8 cellular contexts compared by ENCODE assay signal in genomic region chr16:89923640-89924297, GRCh38. TPM values are rescaled to one million over a fixed set of nuclear protein-coding genes. Genes with fewer than 3 reads are reported as not detected.
A peak's percentile ranks its signal among the peaks of the same experiment; 100 is the strongest.
DNase-seq lines count a peak whose midpoint lies in the region; ATAC-seq and TF ChIP-seq lines count a peak whose summit lies in the region.

No MANE protein-coding gene starts in this region.

- 0 to 5% (median 3%) methylated on average over 6 to 41 of the region's 41 CpGs for WGBS in adrenal gland, 4 donors
- WGBS in aorta, 2 donors: 3% methylated on average over 31 to 41 of the region's 41 CpGs

- TF ChIP-seq CTCF in right atrium auricular region (IDR thresholded peaks at IDR 0.05): no peak
- TF ChIP-seq CTCF in adrenal gland (IDR thresholded peaks at IDR 0.05): no peak
- no peak for TF ChIP-seq CTCF in left lung (IDR thresholded peaks at IDR 0.05)

- no peak overlapping the region for H3K27ac ChIP-seq in right atrium auricular region
- peak overlapping the region in 2 of 5 donors; percentile 97 to 99 for H3K27ac ChIP-seq in adrenal gland
- no peak overlapping the region for H3K27ac ChIP-seq in left lung
- no peak overlapping the region for H3K27ac ChIP-seq in aorta (ENCODE audit: low read depth in 1 of 2, low read length in 2 of 2)

- H3K36me3 ChIP-seq in right atrium auricular region: no peaks in the 10 kb centered on the region
- no peaks in the 10 kb centered on the region for H3K36me3 ChIP-seq in adrenal gland (replicated peaks in 1 of 2)
- H3K36me3 ChIP-seq in left lung: no peaks in the 10 kb centered on the region
- H3K36me3 ChIP-seq in aorta (ENCODE audit: control insufficient read depth in 1 of 2, insufficient read depth in 2 of 2, low read length in 1 of 2): no peaks in the 10 kb centered on the region

- peak overlapping the region; percentile 53 to 73 for H3K4me3 ChIP-seq in right atrium auricular region
- H3K4me3 ChIP-seq in adrenal gland: peak overlapping the region in 1 of 4 donors; percentile 67
- peak overlapping the region; percentile 61 for H3K4me3 ChIP-seq in left lung
- peak overlapping the region in 1 of 2 donors; percentile 23 for H3K4me3 ChIP-seq in aorta (ENCODE audit: low read length in 2 of 2)

- H3K27me3 ChIP-seq in right atrium auricular region (peaks cover 0 to 14% of the 10 kb centered on the region in 2 donors), adrenal gland (no peaks in the 10 kb centered on the region), left lung (peaks cover 6 to 100% of the 10 kb centered on the region in 2 donors), aorta (ENCODE audit: control insufficient read depth in 1 of 2, insufficient read depth in 2 of 2, low read length in 1 of 2) (peaks cover 0 to 2% of the 10 kb centered on the region in 2 donors)

- ATAC-seq in left lung (no peak), aorta (ENCODE audit: low FRiP score) (no peak), GM21390 (IDR thresholded peaks at IDR 0.05; ENCODE audit: unreplicated experiment) (no peak), HG03439 (IDR thresholded peaks at IDR 0.05; ENCODE audit: unreplicated experiment) (no peak)

- intact Hi-C loops in cardiac septum (cut with DNase I) (loop anchor here (5.0 kb wide), 3 partner anchors 49 to 201 kb away; partner anchors contain the start of genes TCF25, VPS9D1 and ZNF276), adrenal gland (cut with DNase I) (no loop called here), left lung (cut with DNase I) (no loop called here), aorta (cut with DNase I) (loop anchor here in 1 of 2 donors (10.0 kb wide), 1 partner anchor 101 kb away; no protein-coding TSS in a partner anchor)

- H3K4me1 ChIP-seq in right atrium auricular region (peaks cover 0 to 67% of the 10 kb centered on the region in 2 donors), adrenal gland (replicated peaks in 1 of 2) (peaks cover 25 to 59% of the 10 kb centered on the region in 2 donors), left lung (peaks cover 33 to 72% of the 10 kb centered on the region in 2 donors), aorta (ENCODE audit: control insufficient read depth in 1 of 2, insufficient read depth in 2 of 2, low read length in 2 of 2) (no peaks in the 10 kb centered on the region)

- TF ChIP-seq POLR2A in adrenal gland (IDR thresholded peaks at IDR 0.05): no peak

- H3K9me3 ChIP-seq in right atrium auricular region (no peaks in the 10 kb centered on the region), adrenal gland (replicated peaks in 1 of 3) (no peaks in the 10 kb centered on the region), left lung (no peaks in the 10 kb centered on the region), aorta (ENCODE audit: control insufficient read depth, low read length) (no peaks in the 10 kb centered on the region)

- no peak for DNase-seq in right atrium auricular region (ENCODE audit: low spot score)
- no peak for DNase-seq in cardiac septum (ENCODE audit: low spot score)
- peak in 5 of 7 donors; percentile 36 to 62 (median 57) for DNase-seq in adrenal gland
- DNase-seq in left lung: peak in 1 of 2 donors; percentile 80
- peak; percentile 54 to 75 for DNase-seq in aorta
- DNase-seq in mesenteric fat pad (ENCODE audit: low spot score): no peak

RNA-seq across cellular contexts. Expression of gene TUBB3, which starts 0.6 kb away (rescaled TPM):
- 1 to 10 TPM; 2.2 to 6.4 TPM for total RNA-seq in right atrium auricular region
- total RNA-seq in cardiac septum: 6.8 TPM
- 10 to 100 TPM in 7 of 8 donors, 1 to 10 TPM in 1; 6.4 to 63.8 (median 18.2) TPM for total RNA-seq in adrenal gland
- 10 to 100 TPM; 12.5 to 13.2 (median 12.9) TPM for polyA plus RNA-seq in adrenal gland
- 10 to 100 TPM; 17.4 to 54.2 TPM for total RNA-seq in left lung
- 10 to 100 TPM in 1 of 2 donors, 1 to 10 TPM in 1; 5.6 to 12.5 TPM for total RNA-seq in aorta
- 1 to 10 TPM in 1 of 2 donors, under 1 TPM in 1; 0.38 to 2.4 TPM for polyA plus RNA-seq in aorta
- total RNA-seq in mesenteric fat pad: 4.2 TPM

RNA-seq across cellular contexts. Expression of gene MC1R, which starts 5.1 kb away (rescaled TPM):
- 1 to 10 TPM in 1 of 2 donors, under 1 TPM in 1; 0.63 to 1.8 TPM for total RNA-seq in right atrium auricular region
- total RNA-seq in cardiac septum: 4.0 TPM
- 1 to 10 TPM in 7 of 8 donors, under 1 TPM in 1; 0.72 to 8.2 (median 5.7) TPM for total RNA-seq in adrenal gland
- polyA plus RNA-seq in adrenal gland: 10 to 100 TPM in 2 of 3 donors, under 1 TPM in 1; 0.55 to 20.4 (median 10.0) TPM
- total RNA-seq in left lung: 1 to 10 TPM; 3.5 to 3.9 TPM
- total RNA-seq in aorta: 10 to 100 TPM in 1 of 2 donors, 1 to 10 TPM in 1; 4.8 to 10.2 TPM
- 10 to 100 TPM in 1 of 2 donors, 1 to 10 TPM in 1; 1.5 to 12.1 TPM for polyA plus RNA-seq in aorta
- 2.4 TPM for total RNA-seq in mesenteric fat pad

RNA-seq across cellular contexts. Expression of gene DEF8, which starts 24.8 kb away (rescaled TPM):
- total RNA-seq in right atrium auricular region: 10 to 100 TPM; 50.1 to 69.8 TPM
- 42.8 TPM for total RNA-seq in cardiac septum
- 10 to 100 TPM; 44.2 to 95.0 (median 62.7) TPM for total RNA-seq in adrenal gland
- 10 to 100 TPM; 21.4 to 89.1 (median 89.0) TPM for polyA plus RNA-seq in adrenal gland
- 10 to 100 TPM; 57.1 to 70.4 TPM for total RNA-seq in left lung
- total RNA-seq in aorta: 10 to 100 TPM; 55.0 to 69.3 TPM
- polyA plus RNA-seq in aorta: 10 to 100 TPM; 53.6 to 78.0 TPM
- total RNA-seq in mesenteric fat pad: 54.0 TPM

RNA-seq across cellular contexts. Expression of gene TCF25, which starts 50.4 kb away (rescaled TPM):
- total RNA-seq in right atrium auricular region (100 to 1,000 TPM in 1 of 2 donors, 10 to 100 TPM in 1; 91.8 to 108 TPM), cardiac septum (106 TPM), adrenal gland (100 to 1,000 TPM; 177 to 237 (median 207) TPM), left lung (100 to 1,000 TPM; 148 to 165 TPM), aorta (100 to 1,000 TPM; 207 to 224 TPM), mesenteric fat pad (156 TPM)
- polyA plus RNA-seq in adrenal gland (100 to 1,000 TPM; 215 to 438 (median 253) TPM), aorta (100 to 1,000 TPM in 1 of 2 donors, 10 to 100 TPM in 1; 47.6 to 273 TPM)

Comparison
In these comparisons a context has a peak if more than half of its experiments do, and no peak if none do; other contexts are left out.
1. DNase-seq: peak in adrenal gland (5 of 7) and aorta (2 of 2); none in right atrium auricular region (single experiment), cardiac septum (single experiment) and mesenteric fat pad (single experiment).